Comparison of ENCODE assay signal across 1 cellular context in the genomic region with DNA sequence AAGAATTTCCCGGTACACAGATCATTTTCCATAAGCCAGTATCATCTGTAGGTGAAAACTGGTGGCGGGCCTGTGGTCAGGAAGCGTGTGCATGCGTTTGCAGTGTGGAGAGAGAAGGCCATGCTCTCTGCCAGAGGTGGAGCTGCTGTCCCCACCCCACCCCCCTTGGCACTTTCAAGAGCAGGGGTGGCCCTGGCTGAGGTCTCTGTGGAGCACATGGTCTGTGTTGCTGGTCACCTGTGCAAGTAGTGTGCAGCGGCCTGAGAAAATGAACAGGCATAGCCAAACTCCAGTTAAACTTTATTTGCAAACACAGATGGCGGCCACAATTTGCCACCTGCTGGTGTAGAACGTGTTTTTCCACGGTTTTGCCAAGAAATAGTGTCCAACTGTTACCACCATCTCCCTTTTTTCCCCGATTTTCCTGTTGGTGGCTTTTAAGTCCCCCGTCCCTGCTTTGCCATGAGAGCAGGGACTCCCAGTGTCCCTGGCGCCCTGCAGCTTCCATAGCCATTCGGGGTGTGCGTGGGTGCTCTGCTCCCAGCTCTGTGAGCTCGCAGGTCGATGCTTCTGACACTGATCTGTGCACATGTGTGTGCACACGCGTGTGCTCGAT.
TF ChIP-seq lines count a peak whose summit lies in the region.

No MANE protein-coding gene starts in this region.

TF ChIP-seq in HepG2, 621 proteins besides CTCF, POLR2A, EP300 and RAD21 (continued from another document):
- TF ChIP-seq, protein P1, sequence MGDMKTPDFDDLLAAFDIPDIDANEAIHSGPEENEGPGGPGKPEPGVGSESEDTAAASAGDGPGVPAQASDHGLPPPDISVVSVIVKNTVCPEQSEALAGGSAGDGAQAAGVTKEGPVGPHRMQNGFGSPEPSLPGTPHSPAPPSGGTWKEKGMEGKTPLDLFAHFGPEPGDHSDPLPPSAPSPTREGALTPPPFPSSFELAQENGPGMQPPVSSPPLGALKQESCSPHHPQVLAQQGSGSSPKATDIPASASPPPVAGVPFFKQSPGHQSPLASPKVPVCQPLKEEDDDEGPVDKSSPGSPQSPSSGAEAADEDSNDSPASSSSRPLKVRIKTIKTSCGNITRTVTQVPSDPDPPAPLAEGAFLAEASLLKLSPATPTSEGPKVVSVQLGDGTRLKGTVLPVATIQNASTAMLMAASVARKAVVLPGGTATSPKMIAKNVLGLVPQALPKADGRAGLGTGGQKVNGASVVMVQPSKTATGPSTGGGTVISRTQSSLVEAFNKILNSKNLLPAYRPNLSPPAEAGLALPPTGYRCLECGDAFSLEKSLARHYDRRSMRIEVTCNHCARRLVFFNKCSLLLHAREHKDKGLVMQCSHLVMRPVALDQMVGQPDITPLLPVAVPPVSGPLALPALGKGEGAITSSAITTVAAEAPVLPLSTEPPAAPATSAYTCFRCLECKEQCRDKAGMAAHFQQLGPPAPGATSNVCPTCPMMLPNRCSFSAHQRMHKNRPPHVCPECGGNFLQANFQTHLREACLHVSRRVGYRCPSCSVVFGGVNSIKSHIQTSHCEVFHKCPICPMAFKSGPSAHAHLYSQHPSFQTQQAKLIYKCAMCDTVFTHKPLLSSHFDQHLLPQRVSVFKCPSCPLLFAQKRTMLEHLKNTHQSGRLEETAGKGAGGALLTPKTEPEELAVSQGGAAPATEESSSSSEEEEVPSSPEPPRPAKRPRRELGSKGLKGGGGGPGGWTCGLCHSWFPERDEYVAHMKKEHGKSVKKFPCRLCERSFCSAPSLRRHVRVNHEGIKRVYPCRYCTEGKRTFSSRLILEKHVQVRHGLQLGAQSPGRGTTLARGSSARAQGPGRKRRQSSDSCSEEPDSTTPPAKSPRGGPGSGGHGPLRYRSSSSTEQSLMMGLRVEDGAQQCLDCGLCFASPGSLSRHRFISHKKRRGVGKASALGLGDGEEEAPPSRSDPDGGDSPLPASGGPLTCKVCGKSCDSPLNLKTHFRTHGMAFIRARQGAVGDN (CRISPR knock-in tag; IDR thresholded peaks at IDR 0.05): peak; percentile 76
- TF ChIP-seq, protein P2, sequence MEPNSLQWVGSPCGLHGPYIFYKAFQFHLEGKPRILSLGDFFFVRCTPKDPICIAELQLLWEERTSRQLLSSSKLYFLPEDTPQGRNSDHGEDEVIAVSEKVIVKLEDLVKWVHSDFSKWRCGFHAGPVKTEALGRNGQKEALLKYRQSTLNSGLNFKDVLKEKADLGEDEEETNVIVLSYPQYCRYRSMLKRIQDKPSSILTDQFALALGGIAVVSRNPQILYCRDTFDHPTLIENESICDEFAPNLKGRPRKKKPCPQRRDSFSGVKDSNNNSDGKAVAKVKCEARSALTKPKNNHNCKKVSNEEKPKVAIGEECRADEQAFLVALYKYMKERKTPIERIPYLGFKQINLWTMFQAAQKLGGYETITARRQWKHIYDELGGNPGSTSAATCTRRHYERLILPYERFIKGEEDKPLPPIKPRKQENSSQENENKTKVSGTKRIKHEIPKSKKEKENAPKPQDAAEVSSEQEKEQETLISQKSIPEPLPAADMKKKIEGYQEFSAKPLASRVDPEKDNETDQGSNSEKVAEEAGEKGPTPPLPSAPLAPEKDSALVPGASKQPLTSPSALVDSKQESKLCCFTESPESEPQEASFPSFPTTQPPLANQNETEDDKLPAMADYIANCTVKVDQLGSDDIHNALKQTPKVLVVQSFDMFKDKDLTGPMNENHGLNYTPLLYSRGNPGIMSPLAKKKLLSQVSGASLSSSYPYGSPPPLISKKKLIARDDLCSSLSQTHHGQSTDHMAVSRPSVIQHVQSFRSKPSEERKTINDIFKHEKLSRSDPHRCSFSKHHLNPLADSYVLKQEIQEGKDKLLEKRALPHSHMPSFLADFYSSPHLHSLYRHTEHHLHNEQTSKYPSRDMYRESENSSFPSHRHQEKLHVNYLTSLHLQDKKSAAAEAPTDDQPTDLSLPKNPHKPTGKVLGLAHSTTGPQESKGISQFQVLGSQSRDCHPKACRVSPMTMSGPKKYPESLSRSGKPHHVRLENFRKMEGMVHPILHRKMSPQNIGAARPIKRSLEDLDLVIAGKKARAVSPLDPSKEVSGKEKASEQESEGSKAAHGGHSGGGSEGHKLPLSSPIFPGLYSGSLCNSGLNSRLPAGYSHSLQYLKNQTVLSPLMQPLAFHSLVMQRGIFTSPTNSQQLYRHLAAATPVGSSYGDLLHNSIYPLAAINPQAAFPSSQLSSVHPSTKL (CRISPR knock-in tag; IDR thresholded peaks at IDR 0.05): peak; percentile 25; the same call in 1 of the 2 replicates
- TF ChIP-seq ZNF839 (CRISPR knock-in tag; IDR thresholded peaks at IDR 0.05; ENCODE audit: borderline replicate concordance) (no peak), KAT8 (CRISPR knock-in tag; IDR thresholded peaks at IDR 0.05) (0 out of 2 replicates have a peak, but pooled peaks have one; percentile 20), ZBTB42 (CRISPR knock-in tag; IDR thresholded peaks at IDR 0.05) (0 out of 2 replicates have a peak, but pooled peaks have one; percentile 13), GATAD1 (CRISPR knock-in tag; IDR thresholded peaks at IDR 0.05) (0 out of 2 replicates have a peak, but pooled peaks have one; percentile 20), SSRP1 (CRISPR knock-in tag; IDR thresholded peaks at IDR 0.05) (peak; percentile 63; the same call in 1 of the 2 replicates), HNRNPL (IDR thresholded peaks at IDR 0.05; ENCODE audit: low read depth, low read length) (0 out of 2 replicates have a peak, but pooled peaks have one; percentile 13)
- TF ChIP-seq, protein P3, sequence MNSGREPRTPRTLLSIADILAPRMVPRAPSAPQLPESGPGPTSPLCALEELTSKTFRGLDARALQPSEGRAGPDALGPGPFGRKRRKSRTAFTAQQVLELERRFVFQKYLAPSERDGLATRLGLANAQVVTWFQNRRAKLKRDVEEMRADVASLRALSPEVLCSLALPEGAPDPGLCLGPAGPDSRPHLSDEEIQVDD (CRISPR knock-in tag; IDR thresholded peaks at IDR 0.05; ENCODE audit: borderline replicate concordance): no peak
- TF ChIP-seq, protein P4, sequence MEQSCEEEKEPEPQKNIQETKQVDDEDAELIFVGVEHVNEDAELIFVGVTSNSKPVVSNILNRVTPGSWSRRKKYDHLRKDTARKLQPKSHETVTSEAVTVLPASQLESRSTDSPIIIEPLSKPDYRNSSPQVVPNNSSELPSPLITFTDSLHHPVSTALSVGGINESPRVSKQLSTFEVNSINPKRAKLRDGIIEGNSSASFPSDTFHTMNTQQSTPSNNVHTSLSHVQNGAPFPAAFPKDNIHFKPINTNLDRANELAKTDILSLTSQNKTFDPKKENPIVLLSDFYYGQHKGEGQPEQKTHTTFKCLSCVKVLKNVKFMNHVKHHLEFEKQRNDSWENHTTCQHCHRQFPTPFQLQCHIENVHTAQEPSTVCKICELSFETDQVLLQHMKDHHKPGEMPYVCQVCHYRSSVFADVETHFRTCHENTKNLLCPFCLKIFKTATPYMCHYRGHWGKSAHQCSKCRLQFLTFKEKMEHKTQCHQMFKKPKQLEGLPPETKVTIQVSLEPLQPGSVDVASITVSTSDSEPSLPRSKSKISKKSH (CRISPR knock-in tag; IDR thresholded peaks at IDR 0.05; ENCODE audit: borderline replicate concordance): peak; percentile 43; the same call in 1 of the 2 replicates
